9 cellular contexts compared by ENCODE assay signal in genomic region chr21:44051462-44051941, GRCh38. TPM values are rescaled to one million over a fixed set of nuclear protein-coding genes. Genes with fewer than 3 reads are reported as not detected.
DNase-seq lines count a peak whose midpoint lies in the region; ATAC-seq and TF ChIP-seq lines count a peak whose summit lies in the region.
"Had no signal": no experiment of that assay in that cellular context is flagged by ENCODE, and none has a peak within 500 bp of the region (broad histone marks: within the 10 kb centered on the region; RNA-seq: fewer than 3 reads in every experiment).

No MANE protein-coding gene starts in this region.

- ATAC-seq in left cardiac atrium: peak; percentile 76 to 78
- ATAC-seq: stimulated activated naive CD8-positive, alpha-beta T cell treated with anti-CD3 and anti-CD28 coated beads, Interleukin-15, Interleukin-2, amounts not matched to agents 100 U/mL and 50 U/mL, for 24 hours had no signal

- H3K79me1 ChIP-seq in neuronal stem cell (ENCODE audit: low read depth, low read length): peaks cover 10% of the 10 kb centered on the region

- H3K4me3 ChIP-seq in breast epithelium (no peak overlapping the region), mammary epithelial cell (replicated peaks in 1 of 3; ENCODE audit: insufficient read depth in 1 of 3, low read depth in 2 of 3, low read length in 3 of 3) (no peak overlapping the region), neuronal stem cell (ENCODE audit: low read length in 2 of 2) (no peak overlapping the region)

- no peak overlapping the region for H2BK15ac ChIP-seq in neuronal stem cell (ENCODE audit: low read length)

- H3K36me3 ChIP-seq in breast epithelium (no peaks in the 10 kb centered on the region), mammary epithelial cell (ENCODE audit: insufficient read depth, low read length) (no peaks in the 10 kb centered on the region), neuronal stem cell (replicated peaks in 1 of 2; ENCODE audit: control insufficient read depth in 2 of 2, insufficient read depth in 2 of 2, low read length in 2 of 2) (peaks cover 6 to 71% of the 10 kb centered on the region in 2 donors)

- no peak overlapping the region for H2BK5ac ChIP-seq in neuronal stem cell (ENCODE audit: low read length)

- H3K9me3 ChIP-seq in breast epithelium (no peaks in the 10 kb centered on the region), mammary epithelial cell (replicated peaks; ENCODE audit: insufficient read depth, low read length) (no peaks in the 10 kb centered on the region), neuronal stem cell (replicated peaks in 1 of 2; ENCODE audit: control insufficient read depth in 2 of 2, insufficient read depth in 1 of 2, low read depth in 1 of 2, low read length in 2 of 2) (no peaks in the 10 kb centered on the region)

- no peak overlapping the region for H4K8ac ChIP-seq in neuronal stem cell (ENCODE audit: low read depth, low read length)

- H2BK120ac ChIP-seq in neuronal stem cell (ENCODE audit: low read depth, low read length): no peak overlapping the region

- dilution Hi-C loops in mammary epithelial cell (cut with HindIII; ENCODE audit: low sequenced_read_pairs): no loop called here

- no peak for TF ChIP-seq POLR2A in breast epithelium (IDR thresholded peaks at IDR 0.05)

- H3K79me2 ChIP-seq in mammary epithelial cell (ENCODE audit: insufficient read depth, low read length): peaks cover 77% of the 10 kb centered on the region

- no peak overlapping the region for H2AK5ac ChIP-seq in neuronal stem cell (ENCODE audit: low read depth, low read length)

- H3K4ac ChIP-seq in neuronal stem cell (ENCODE audit: low read length): no peak overlapping the region

- H3K4me2 ChIP-seq in mammary epithelial cell (ENCODE audit: insufficient read depth, low read depth, low read length) (no peak overlapping the region), neuronal stem cell (ENCODE audit: insufficient read depth, low read length, poor library complexity, severe bottlenecking) (no peak overlapping the region)

- no peak overlapping the region for H3K23ac ChIP-seq in neuronal stem cell (ENCODE audit: low read depth, low read length, poor library complexity)

- WGBS in mammary epithelial cell (ENCODE audit: low coverage, missing lambda C conversion rate): 97% methylated on average over 11 of the region's 11 CpGs
- no CpG with 5 or more reads among the region's 11 CpGs for WGBS in neuronal stem cell (ENCODE audit: extremely low coverage in 2 of 2, insufficient read length in 2 of 2, insufficient replicate concordance in 1 of 2), 2 donors

- DNase-seq in breast epithelium (ENCODE audit: low spot score in 2 of 2): no peak
- no peak for DNase-seq in mammary epithelial cell
- DNase-seq in left cardiac atrium: peak; percentile 58
- DNase-seq in neuronal stem cell (ENCODE audit: low spot score): no peak
- DNase-seq in RKO (ENCODE audit: low spot score): no peak
- no peak for DNase-seq in activated CD4-positive, alpha-beta T cell treated with anti-CD3 and anti-CD28 coated beads for 48 hours
- no peak for DNase-seq in NCI-H2227 treated with DMSO at 0.1 percent for 48 hours (lab: John Stamatoyannopoulos, UW)
- no peak for DNase-seq in NCI-H146 treated with DMSO at 0.1 percent for 48 hours (lab: John Stamatoyannopoulos, UW; ENCODE audit: unreplicated experiment)
- DNase-seq: stimulated activated naive CD8-positive, alpha-beta T cell treated with anti-CD3 and anti-CD28 coated beads, Interleukin-15, Interleukin-2, amounts not matched to agents 100 U/mL and 50 U/mL, for 24 hours had no signal

- no peak overlapping the region for H3K9ac ChIP-seq in mammary epithelial cell (ENCODE audit: insufficient read depth, low read length)
- H3K9ac ChIP-seq in neuronal stem cell (ENCODE audit: low read depth, low read length, poor library complexity): peak overlapping the region; percentile 30

- H3K14ac ChIP-seq in neuronal stem cell (ENCODE audit: low read length): no peak overlapping the region

- CTCF ChIA-PET in mammary epithelial cell (lab: Charles Lee; ENCODE audit: low non-redundant PET): no interaction called here

- no peak overlapping the region for H4K91ac ChIP-seq in neuronal stem cell (ENCODE audit: low read depth, low read length, poor library complexity)

- H4K20me1 ChIP-seq in mammary epithelial cell (ENCODE audit: insufficient read depth, low read length): no peaks in the 10 kb centered on the region

- BruUV-seq in mammary epithelial cell (replicated peaks; lab: Mats Ljungman, UMichigan): no TSS peak

- H3K27ac ChIP-seq in breast epithelium (peak overlapping the region; percentile 19 to 51), mammary epithelial cell (ENCODE audit: insufficient read depth, low read depth, low read length) (no peak overlapping the region), neuronal stem cell (replicated peaks; ENCODE audit: low read length) (no peak overlapping the region)

- intact Hi-C loops in breast epithelium (cut with DNase I; ENCODE audit: low total_unique reads) (no loop called here), mammary epithelial cell (cut with micrococcal nuclease) (no loop called here), left cardiac atrium (cut with DNase I) (no loop called here)

- H2BK12ac ChIP-seq in neuronal stem cell (ENCODE audit: low read length): no peak overlapping the region

- H3K27me3 ChIP-seq in breast epithelium (no peaks in the 10 kb centered on the region), mammary epithelial cell (ENCODE audit: insufficient read depth, low read length) (no peaks in the 10 kb centered on the region), neuronal stem cell (ENCODE audit: control insufficient read depth in 3 of 3, insufficient read depth in 3 of 3, low read depth in 1 of 3, low read length in 3 of 3) (no peaks in the 10 kb centered on the region)

- H3K18ac ChIP-seq in neuronal stem cell (ENCODE audit: low read length): no peak overlapping the region

- H2AFZ ChIP-seq in mammary epithelial cell (ENCODE audit: low read depth, low read length): no peak overlapping the region
- H2AFZ ChIP-seq in neuronal stem cell (ENCODE audit: low read length): no peak overlapping the region

- in situ Hi-C loops in mammary epithelial cell (cut with MboI; ENCODE audit: low sequenced_read_pairs in 2 of 2): no loop called here

- H3K4me1 ChIP-seq in breast epithelium (no peaks in the 10 kb centered on the region), mammary epithelial cell (ENCODE audit: insufficient read depth, low read length) (no peaks in the 10 kb centered on the region), neuronal stem cell (ENCODE audit: control insufficient read depth in 2 of 2, insufficient read depth in 1 of 2, low read depth in 1 of 2, low read length in 2 of 2) (peaks cover 0 to 5% of the 10 kb centered on the region in 2 donors)

- no peak for TF ChIP-seq CTCF in breast epithelium (IDR thresholded peaks at IDR 0.05)
- no peak for TF ChIP-seq CTCF in mammary epithelial cell (conservative IDR thresholded peaks at IDR 0.05 in 1 of 2, IDR thresholded peaks at IDR 0.05 in 1 of 2; ENCODE audit: extremely low read depth in 1 of 2, insufficient read depth in 1 of 2, low read depth in 1 of 2, low read length in 2 of 2)

RNA-seq across cellular contexts. Expression of gene TRAPPC10, which starts 39.4 kb away (rescaled TPM):
- total RNA-seq in breast epithelium: 10 to 100 TPM; 27.4 to 35.0 (median 31.1) TPM
- 10 to 100 TPM; 36.3 to 37.3 TPM for total RNA-seq in mammary epithelial cell
- polyA plus RNA-seq in mammary epithelial cell: 18.3 TPM
- polyA minus RNA-seq in mammary epithelial cell: 113 TPM
- 10 to 100 TPM; 17.0 to 24.9 TPM for total RNA-seq in left cardiac atrium
- 11.6 TPM for polyA plus RNA-seq in neuronal stem cell (2013, experiment 1 of 2)
- 12.2 TPM for polyA plus RNA-seq in neuronal stem cell (2013, experiment 2 of 2)

RNA-seq across cellular contexts. Expression of gene PWP2, which starts 55.7 kb away (rescaled TPM):
- total RNA-seq in breast epithelium (1 to 10 TPM; 5.8 to 9.5 (median 6.9) TPM), mammary epithelial cell (1 to 10 TPM; 3.5 to 6.3 TPM), left cardiac atrium (1 to 10 TPM; 1.2 to 7.0 TPM)
- 24.5 TPM for polyA plus RNA-seq in mammary epithelial cell
- polyA minus RNA-seq in mammary epithelial cell: 31.0 TPM
- 1.2 TPM for polyA plus RNA-seq in neuronal stem cell (2013, experiment 1 of 2)
- 0.69 TPM for polyA plus RNA-seq in neuronal stem cell (2013, experiment 2 of 2)

Comparison
In these comparisons a context has a peak if more than half of its experiments do, and no peak if none do; other contexts are left out.
1. H3K27ac ChIP-seq: peak in breast epithelium (2 of 2); none in mammary epithelial cell (single experiment) and neuronal stem cell (single experiment).